In the genomic region with DNA sequence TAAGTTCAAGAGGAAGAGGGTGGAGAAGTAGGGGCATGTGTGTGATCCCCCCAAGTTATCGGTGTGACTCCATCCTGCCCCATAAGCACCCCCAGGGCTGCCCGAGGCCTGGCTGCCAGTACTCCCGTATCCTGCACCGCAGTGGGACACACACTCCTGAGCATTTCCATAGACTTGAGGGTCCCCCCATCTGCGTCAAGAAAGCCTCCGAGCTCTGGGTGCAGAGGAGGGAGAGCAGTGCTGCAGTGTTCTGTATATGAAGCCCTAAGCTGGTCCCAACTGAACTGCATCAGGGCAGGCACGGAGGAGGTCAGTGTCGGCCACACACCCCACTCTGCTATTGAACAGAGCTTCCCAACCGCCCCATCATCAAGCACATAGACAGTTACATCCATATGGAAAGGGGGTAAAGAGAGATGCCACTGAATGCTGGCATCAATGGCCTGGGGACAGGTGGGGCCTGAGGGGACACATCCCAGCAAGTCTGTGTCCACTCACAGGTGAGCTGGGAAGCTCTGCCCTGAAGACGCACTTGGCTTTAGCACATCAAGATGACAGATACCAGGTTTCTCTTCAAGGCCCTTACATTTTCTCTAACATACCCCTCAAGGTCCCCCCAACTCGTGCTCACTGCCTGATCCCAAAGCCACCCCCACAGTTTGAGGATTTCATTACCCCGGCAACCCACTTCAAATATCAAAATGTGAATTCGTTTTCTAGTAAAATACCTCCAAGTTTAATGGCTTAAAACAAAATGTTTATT, we compare ENCODE assay signal across 13 cellular contexts.
"Had no signal": no experiment of that assay in that cellular context is flagged by ENCODE, and none has a peak within 500 bp of the region (broad histone marks: within the 10 kb centered on the region; RNA-seq: fewer than 3 reads in every experiment).

No MANE protein-coding gene starts in this region.

- H3K9me3 Mint-ChIP-seq: activated naive CD8-positive, alpha-beta T cell treated with anti-CD3 and anti-CD28 coated beads for 36 hours; activated T-cell treated with anti-CD3 and anti-CD28 coated beads, Interleukin-2, amount 50 U/mL, for 24 hours; naive B cell had no signal

- H3K4me1 Mint-ChIP-seq: naive B cell had no signal

- H3K9me3 ChIP-seq: thoracic aorta had no signal

- ATAC-seq: activated CD8-positive, alpha-beta memory T cell treated with anti-CD3 and anti-CD28 coated beads, Interleukin-2, amount 10 ng/mL, durations not matched to agents 7 days and 5 days; sciatic nerve had no signal

- H3K4me3 ChIP-seq: thoracic aorta had no signal

- H3K27ac ChIP-seq: thoracic aorta had no signal

- H3K27me3 Mint-ChIP-seq: activated CD8-positive, alpha-beta memory T cell treated with anti-CD3 and anti-CD28 coated beads, Interleukin-2, amount 10 ng/mL, durations not matched to agents 7 days and 5 days; activated naive CD8-positive, alpha-beta T cell treated with anti-CD3 and anti-CD28 coated beads for 36 hours; activated T-cell treated with anti-CD3 and anti-CD28 coated beads, Interleukin-2, amount 50 U/mL, for 24 hours; progenitor cell of endocrine pancreas had no signal

- H3K27ac Mint-ChIP-seq: activated CD8-positive, alpha-beta memory T cell treated with anti-CD3 and anti-CD28 coated beads, Interleukin-2, amount 10 ng/mL, durations not matched to agents 7 days and 5 days; activated naive CD8-positive, alpha-beta T cell treated with anti-CD3 and anti-CD28 coated beads for 36 hours; activated T-cell treated with anti-CD3 and anti-CD28 coated beads, Interleukin-2, amount 50 U/mL, for 24 hours; naive B cell; progenitor cell of endocrine pancreas had no signal

- DNase-seq: activated CD8-positive, alpha-beta memory T cell treated with anti-CD3 and anti-CD28 coated beads, Interleukin-2, amount 10 ng/mL, durations not matched to agents 7 days and 5 days; activated gamma-delta T cell treated with Interleukin-2 at 50 U/mL for 16 hours; activated naive CD8-positive, alpha-beta T cell treated with anti-CD3 and anti-CD28 coated beads for 36 hours; activated T-cell treated with anti-CD3 and anti-CD28 coated beads, Interleukin-2, amount 50 U/mL, for 24 hours; foreskin melanocyte; midbrain; naive B cell; stimulated activated CD4-positive, alpha-beta T cell treated with anti-CD3 and anti-CD28 coated beads, Interleukin-2, amount 100 ng/mL, for 24 hours; stimulated activated naive CD4-positive, alpha-beta T cell treated with Interleukin-2 at 50 U/mL for 16 hours; T-helper 2 cell had no signal

- H3K4me3 Mint-ChIP-seq: activated CD8-positive, alpha-beta memory T cell treated with anti-CD3 and anti-CD28 coated beads, Interleukin-2, amount 10 ng/mL, durations not matched to agents 7 days and 5 days; activated naive CD8-positive, alpha-beta T cell treated with anti-CD3 and anti-CD28 coated beads for 36 hours; activated T-cell treated with anti-CD3 and anti-CD28 coated beads, Interleukin-2, amount 50 U/mL, for 24 hours; naive B cell had no signal

- H3K36me3 Mint-ChIP-seq: activated CD8-positive, alpha-beta memory T cell treated with anti-CD3 and anti-CD28 coated beads, Interleukin-2, amount 10 ng/mL, durations not matched to agents 7 days and 5 days; naive B cell had no signal
